In the genomic region with DNA sequence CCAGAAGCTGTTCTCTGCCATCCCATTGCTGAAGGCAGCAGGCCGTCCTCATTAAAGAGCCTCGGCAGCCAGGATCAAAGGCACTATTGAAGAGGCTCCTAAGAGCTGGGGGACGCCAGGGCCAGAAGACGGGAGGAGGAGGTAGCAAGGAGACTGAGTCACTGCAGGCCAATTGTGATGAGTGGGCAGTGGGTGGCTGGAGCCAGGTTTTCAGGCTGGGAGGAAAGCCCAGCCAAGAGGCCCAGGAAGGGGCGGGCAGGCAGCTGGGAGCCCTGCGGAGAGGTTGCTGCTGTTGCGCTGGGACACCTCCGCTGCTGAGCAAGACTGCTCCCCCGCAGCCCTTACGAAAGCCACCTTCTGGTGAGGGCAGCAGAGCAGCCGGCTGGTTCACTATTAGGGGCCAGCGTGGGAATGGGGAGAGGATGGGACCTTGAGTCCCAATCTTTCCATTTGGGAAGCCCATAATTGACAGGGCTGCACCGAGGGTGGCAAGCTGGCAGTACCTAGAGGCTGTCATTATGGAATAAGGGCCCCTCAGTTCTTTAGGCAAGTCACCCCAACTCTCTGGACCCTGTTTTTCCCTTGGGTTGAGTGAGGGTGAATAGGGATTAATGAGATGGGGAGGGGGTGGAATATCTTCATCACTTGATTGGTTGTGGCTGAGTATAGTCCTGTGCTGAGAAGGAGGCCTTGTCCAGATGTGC, we compare ENCODE assay signal across 1 cellular context.
TF ChIP-seq lines count a peak whose summit lies in the region.

No MANE protein-coding gene starts in this region.

TF ChIP-seq in HepG2, 621 proteins besides CTCF, POLR2A, EP300 and RAD21:
- no peak for TF ChIP-seq ZNF205 (CRISPR knock-in tag; IDR thresholded peaks at IDR 0.05)
- TF ChIP-seq, protein P1, sequence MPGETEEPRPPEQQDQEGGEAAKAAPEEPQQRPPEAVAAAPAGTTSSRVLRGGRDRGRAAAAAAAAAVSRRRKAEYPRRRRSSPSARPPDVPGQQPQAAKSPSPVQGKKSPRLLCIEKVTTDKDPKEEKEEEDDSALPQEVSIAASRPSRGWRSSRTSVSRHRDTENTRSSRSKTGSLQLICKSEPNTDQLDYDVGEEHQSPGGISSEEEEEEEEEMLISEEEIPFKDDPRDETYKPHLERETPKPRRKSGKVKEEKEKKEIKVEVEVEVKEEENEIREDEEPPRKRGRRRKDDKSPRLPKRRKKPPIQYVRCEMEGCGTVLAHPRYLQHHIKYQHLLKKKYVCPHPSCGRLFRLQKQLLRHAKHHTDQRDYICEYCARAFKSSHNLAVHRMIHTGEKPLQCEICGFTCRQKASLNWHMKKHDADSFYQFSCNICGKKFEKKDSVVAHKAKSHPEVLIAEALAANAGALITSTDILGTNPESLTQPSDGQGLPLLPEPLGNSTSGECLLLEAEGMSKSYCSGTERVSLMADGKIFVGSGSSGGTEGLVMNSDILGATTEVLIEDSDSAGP (CRISPR knock-in tag; IDR thresholded peaks at IDR 0.05; ENCODE audit: borderline replicate concordance) = no peak
- TF ChIP-seq ZNF614 (CRISPR knock-in tag; IDR thresholded peaks at IDR 0.05; ENCODE audit: borderline replicate concordance) = no peak
- no peak for TF ChIP-seq ZNF724P (CRISPR knock-in tag; IDR thresholded peaks at IDR 0.05; ENCODE audit: borderline replicate concordance)
- TF ChIP-seq, protein P2, sequence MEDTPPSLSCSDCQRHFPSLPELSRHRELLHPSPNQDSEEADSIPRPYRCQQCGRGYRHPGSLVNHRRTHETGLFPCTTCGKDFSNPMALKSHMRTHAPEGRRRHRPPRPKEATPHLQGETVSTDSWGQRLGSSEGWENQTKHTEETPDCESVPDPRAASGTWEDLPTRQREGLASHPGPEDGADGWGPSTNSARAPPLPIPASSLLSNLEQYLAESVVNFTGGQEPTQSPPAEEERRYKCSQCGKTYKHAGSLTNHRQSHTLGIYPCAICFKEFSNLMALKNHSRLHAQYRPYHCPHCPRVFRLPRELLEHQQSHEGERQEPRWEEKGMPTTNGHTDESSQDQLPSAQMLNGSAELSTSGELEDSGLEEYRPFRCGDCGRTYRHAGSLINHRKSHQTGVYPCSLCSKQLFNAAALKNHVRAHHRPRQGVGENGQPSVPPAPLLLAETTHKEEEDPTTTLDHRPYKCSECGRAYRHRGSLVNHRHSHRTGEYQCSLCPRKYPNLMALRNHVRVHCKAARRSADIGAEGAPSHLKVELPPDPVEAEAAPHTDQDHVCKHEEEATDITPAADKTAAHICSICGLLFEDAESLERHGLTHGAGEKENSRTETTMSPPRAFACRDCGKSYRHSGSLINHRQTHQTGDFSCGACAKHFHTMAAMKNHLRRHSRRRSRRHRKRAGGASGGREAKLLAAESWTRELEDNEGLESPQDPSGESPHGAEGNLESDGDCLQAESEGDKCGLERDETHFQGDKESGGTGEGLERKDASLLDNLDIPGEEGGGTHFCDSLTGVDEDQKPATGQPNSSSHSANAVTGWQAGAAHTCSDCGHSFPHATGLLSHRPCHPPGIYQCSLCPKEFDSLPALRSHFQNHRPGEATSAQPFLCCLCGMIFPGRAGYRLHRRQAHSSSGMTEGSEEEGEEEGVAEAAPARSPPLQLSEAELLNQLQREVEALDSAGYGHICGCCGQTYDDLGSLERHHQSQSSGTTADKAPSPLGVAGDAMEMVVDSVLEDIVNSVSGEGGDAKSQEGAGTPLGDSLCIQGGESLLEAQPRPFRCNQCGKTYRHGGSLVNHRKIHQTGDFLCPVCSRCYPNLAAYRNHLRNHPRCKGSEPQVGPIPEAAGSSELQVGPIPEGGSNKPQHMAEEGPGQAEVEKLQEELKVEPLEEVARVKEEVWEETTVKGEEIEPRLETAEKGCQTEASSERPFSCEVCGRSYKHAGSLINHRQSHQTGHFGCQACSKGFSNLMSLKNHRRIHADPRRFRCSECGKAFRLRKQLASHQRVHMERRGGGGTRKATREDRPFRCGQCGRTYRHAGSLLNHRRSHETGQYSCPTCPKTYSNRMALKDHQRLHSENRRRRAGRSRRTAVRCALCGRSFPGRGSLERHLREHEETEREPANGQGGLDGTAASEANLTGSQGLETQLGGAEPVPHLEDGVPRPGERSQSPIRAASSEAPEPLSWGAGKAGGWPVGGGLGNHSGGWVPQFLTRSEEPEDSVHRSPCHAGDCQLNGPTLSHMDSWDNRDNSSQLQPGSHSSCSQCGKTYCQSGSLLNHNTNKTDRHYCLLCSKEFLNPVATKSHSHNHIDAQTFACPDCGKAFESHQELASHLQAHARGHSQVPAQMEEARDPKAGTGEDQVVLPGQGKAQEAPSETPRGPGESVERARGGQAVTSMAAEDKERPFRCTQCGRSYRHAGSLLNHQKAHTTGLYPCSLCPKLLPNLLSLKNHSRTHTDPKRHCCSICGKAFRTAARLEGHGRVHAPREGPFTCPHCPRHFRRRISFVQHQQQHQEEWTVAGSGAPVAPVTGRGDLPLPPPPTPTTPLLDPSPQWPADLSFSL (CRISPR knock-in tag; IDR thresholded peaks at IDR 0.05) = no peak
- TF ChIP-seq, protein P3, sequence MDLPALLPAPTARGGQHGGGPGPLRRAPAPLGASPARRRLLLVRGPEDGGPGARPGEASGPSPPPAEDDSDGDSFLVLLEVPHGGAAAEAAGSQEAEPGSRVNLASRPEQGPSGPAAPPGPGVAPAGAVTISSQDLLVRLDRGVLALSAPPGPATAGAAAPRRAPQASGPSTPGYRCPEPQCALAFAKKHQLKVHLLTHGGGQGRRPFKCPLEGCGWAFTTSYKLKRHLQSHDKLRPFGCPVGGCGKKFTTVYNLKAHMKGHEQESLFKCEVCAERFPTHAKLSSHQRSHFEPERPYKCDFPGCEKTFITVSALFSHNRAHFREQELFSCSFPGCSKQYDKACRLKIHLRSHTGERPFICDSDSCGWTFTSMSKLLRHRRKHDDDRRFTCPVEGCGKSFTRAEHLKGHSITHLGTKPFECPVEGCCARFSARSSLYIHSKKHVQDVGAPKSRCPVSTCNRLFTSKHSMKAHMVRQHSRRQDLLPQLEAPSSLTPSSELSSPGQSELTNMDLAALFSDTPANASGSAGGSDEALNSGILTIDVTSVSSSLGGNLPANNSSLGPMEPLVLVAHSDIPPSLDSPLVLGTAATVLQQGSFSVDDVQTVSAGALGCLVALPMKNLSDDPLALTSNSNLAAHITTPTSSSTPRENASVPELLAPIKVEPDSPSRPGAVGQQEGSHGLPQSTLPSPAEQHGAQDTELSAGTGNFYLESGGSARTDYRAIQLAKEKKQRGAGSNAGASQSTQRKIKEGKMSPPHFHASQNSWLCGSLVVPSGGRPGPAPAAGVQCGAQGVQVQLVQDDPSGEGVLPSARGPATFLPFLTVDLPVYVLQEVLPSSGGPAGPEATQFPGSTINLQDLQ (CRISPR knock-in tag; IDR thresholded peaks at IDR 0.05) = no peak
- TF ChIP-seq ZNF543 (CRISPR knock-in tag; IDR thresholded peaks at IDR 0.05) = no peak
- TF ChIP-seq SIX1 (CRISPR knock-in tag; IDR thresholded peaks at IDR 0.05; ENCODE audit: borderline replicate concordance) = no peak
- TF ChIP-seq, protein P4, sequence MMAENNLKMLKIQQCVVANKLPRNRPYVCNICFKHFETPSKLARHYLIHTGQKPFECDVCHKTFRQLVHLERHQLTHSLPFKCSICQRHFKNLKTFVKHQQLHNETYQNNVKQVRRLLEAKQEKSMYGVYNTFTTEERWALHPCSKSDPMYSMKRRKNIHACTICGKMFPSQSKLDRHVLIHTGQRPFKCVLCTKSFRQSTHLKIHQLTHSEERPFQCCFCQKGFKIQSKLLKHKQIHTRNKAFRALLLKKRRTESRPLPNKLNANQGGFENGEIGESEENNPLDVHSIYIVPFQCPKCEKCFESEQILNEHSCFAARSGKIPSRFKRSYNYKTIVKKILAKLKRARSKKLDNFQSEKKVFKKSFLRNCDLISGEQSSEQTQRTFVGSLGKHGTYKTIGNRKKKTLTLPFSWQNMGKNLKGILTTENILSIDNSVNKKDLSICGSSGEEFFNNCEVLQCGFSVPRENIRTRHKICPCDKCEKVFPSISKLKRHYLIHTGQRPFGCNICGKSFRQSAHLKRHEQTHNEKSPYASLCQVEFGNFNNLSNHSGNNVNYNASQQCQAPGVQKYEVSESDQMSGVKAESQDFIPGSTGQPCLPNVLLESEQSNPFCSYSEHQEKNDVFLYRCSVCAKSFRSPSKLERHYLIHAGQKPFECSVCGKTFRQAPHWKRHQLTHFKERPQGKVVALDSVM (CRISPR knock-in tag; IDR thresholded peaks at IDR 0.05) = no peak
- TF ChIP-seq TEAD2 (CRISPR knock-in tag; IDR thresholded peaks at IDR 0.05) = no peak
- TF ChIP-seq, protein P5, sequence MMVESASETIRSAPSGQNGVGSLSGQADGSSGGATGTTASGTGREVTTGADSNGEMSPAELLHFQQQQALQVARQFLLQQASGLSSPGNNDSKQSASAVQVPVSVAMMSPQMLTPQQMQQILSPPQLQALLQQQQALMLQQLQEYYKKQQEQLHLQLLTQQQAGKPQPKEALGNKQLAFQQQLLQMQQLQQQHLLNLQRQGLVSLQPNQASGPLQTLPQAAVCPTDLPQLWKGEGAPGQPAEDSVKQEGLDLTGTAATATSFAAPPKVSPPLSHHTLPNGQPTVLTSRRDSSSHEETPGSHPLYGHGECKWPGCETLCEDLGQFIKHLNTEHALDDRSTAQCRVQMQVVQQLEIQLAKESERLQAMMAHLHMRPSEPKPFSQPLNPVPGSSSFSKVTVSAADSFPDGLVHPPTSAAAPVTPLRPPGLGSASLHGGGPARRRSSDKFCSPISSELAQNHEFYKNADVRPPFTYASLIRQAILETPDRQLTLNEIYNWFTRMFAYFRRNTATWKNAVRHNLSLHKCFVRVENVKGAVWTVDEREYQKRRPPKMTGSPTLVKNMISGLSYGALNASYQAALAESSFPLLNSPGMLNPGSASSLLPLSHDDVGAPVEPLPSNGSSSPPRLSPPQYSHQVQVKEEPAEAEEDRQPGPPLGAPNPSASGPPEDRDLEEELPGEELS (CRISPR knock-in tag; IDR thresholded peaks at IDR 0.05) = no peak
- no peak for TF ChIP-seq ZNF124 (CRISPR knock-in tag; IDR thresholded peaks at IDR 0.05)
- no peak for TF ChIP-seq ZNF317 (CRISPR knock-in tag; IDR thresholded peaks at IDR 0.05)
- no peak for TF ChIP-seq ZIK1 (CRISPR knock-in tag; IDR thresholded peaks at IDR 0.05; ENCODE audit: borderline replicate concordance, low read depth)
- TF ChIP-seq ZNF121 (CRISPR knock-in tag; IDR thresholded peaks at IDR 0.05) = no peak
- no peak for TF ChIP-seq IRX3 (CRISPR knock-in tag; IDR thresholded peaks at IDR 0.05; ENCODE audit: borderline replicate concordance, low read depth)
- no peak for TF ChIP-seq ZNF850 (CRISPR knock-in tag; conservative IDR thresholded peaks at IDR 0.05)
